9 cellular contexts compared by ENCODE assay signal in the genomic region with DNA sequence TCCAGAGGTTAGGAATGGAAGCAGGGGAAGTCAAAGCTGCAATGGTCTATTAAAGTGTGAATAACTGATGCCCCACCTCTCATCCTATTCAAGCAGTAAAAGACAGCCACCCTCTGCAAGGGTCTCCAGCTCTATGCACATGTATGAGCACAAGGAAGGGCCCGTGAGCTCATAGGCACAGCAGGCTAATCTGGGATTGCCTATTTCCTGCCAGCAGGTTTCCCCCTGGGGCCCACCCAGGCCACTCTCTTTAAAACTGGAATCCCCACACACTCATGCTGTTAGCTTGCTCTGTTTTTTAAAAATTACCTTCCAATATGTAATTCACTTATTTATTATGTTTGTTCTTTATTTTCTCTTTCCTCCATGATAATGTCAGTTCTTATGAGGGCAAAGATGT. TPM values are rescaled to one million over a fixed set of nuclear protein-coding genes. Genes with fewer than 3 reads are reported as not detected.
DNase-seq lines count a peak whose midpoint lies in the region; ATAC-seq and TF ChIP-seq lines count a peak whose summit lies in the region.
"Had no signal": no experiment of that assay in that cellular context is flagged by ENCODE, and none has a peak within 500 bp of the region (broad histone marks: within the 10 kb centered on the region; RNA-seq: fewer than 3 reads in every experiment).

No MANE protein-coding gene starts in this region.

- intact Hi-C loops in CD14-positive monocyte (cut with micrococcal nuclease): no loop called here
- intact Hi-C loops in naive thymus-derived CD4-positive, alpha-beta T cell (cut with micrococcal nuclease): no loop called here

- ATAC-seq in naive thymus-derived CD4-positive, alpha-beta T cell: no peak
- no peak for ATAC-seq in GM18519 (IDR thresholded peaks at IDR 0.05; ENCODE audit: low FRiP score, unreplicated experiment)
- ATAC-seq in GM18498 (IDR thresholded peaks at IDR 0.05; ENCODE audit: unreplicated experiment): no peak

- H3K27ac Mint-ChIP-seq in CD14-positive monocyte: no peak overlapping the region
- H3K27ac Mint-ChIP-seq in naive thymus-derived CD4-positive, alpha-beta T cell: no peak overlapping the region

- H3K9ac ChIP-seq in HUES64 (ENCODE audit: low read depth, low read length): peak overlapping the region; percentile 78

- H3K9me3 Mint-ChIP-seq in CD14-positive monocyte: peaks cover 0 to 3% (median 0%) of the 10 kb centered on the region in 7 donors
- H3K9me3 Mint-ChIP-seq in naive thymus-derived CD4-positive, alpha-beta T cell: peaks cover 0 to 2% (median 0%) of the 10 kb centered on the region in 11 donors

- H3K27me3 Mint-ChIP-seq in CD14-positive monocyte (ENCODE audit: low read depth in 3 of 3): peaks cover 8 to 19% (median 12%) of the 10 kb centered on the region in 3 donors
- peaks cover 40 to 63% (median 48%) of the 10 kb centered on the region in 5 donors for H3K27me3 Mint-ChIP-seq in naive thymus-derived CD4-positive, alpha-beta T cell

- WGBS in HUES64: 41% methylated on average over 1 of the region's 1 CpG

- CTCF ChIA-PET in naive thymus-derived CD4-positive, alpha-beta T cell (lab: Charles Lee): no interaction called here

- peak overlapping the region; percentile 80 to 99 for H3K4me3 Mint-ChIP-seq in CD14-positive monocyte
- H3K4me3 Mint-ChIP-seq in naive thymus-derived CD4-positive, alpha-beta T cell: peak overlapping the region in 9 of 10 donors; percentile 3 to 85 (median 80)

- no peak for TF ChIP-seq CTCF in CD14-positive monocyte (IDR thresholded peaks at IDR 0.05)
- no peak for TF ChIP-seq CTCF in cardiac fibroblast (IDR thresholded peaks at IDR 0.05; ENCODE audit: low read depth, low read length)

- POLR2A ChIA-PET in naive thymus-derived CD4-positive, alpha-beta T cell (lab: Charles Lee): no interaction called here

- no peaks in the 10 kb centered on the region for H3K36me3 ChIP-seq in HUES64 (ENCODE audit: insufficient read depth, low read length)
- H3K36me3 ChIP-seq in naive thymus-derived CD4-positive, alpha-beta T cell (ENCODE audit: control insufficient read depth in 2 of 3, insufficient read depth in 3 of 3, low read length in 3 of 3): no peaks in the 10 kb centered on the region
- H3K36me3 ChIP-seq: ascending aorta had no signal

- DNase-seq in CD14-positive monocyte (ENCODE audit: low spot score) (no peak), cardiac fibroblast (ENCODE audit: low read depth in 2 of 2) (peak; percentile 43 to 45), ACHN (no peak), HuH-7.5 (ENCODE audit: low spot score) (no peak)
- DNase-seq in naive thymus-derived CD4-positive, alpha-beta T cell: no peak

- no peaks in the 10 kb centered on the region for H3K9me3 ChIP-seq in HUES64 (ENCODE audit: insufficient read depth, low read depth, low read length)
- no peaks in the 10 kb centered on the region for H3K9me3 ChIP-seq in naive thymus-derived CD4-positive, alpha-beta T cell (ENCODE audit: control insufficient read depth in 2 of 3, low read length in 3 of 3)
- H3K9me3 ChIP-seq: ascending aorta had no signal

- no peaks in the 10 kb centered on the region for H3K36me3 Mint-ChIP-seq in CD14-positive monocyte
- no peaks in the 10 kb centered on the region for H3K36me3 Mint-ChIP-seq in naive thymus-derived CD4-positive, alpha-beta T cell

- peaks cover 43% of the 10 kb centered on the region for H3K4me1 ChIP-seq in HUES64 (ENCODE audit: insufficient read depth, low read length)
- no peaks in the 10 kb centered on the region for H3K4me1 ChIP-seq in naive thymus-derived CD4-positive, alpha-beta T cell (ENCODE audit: control insufficient read depth in 2 of 2, insufficient read depth in 2 of 2, low read length in 2 of 2)

- in situ Hi-C loops in ACHN (cut with HindIII; ENCODE audit: low pct_ligation_motif_present, low pct_unique_long_range_greater_than_20kb, low sequenced_read_pairs): no loop called here

- H3K27ac ChIP-seq in HUES64 (ENCODE audit: low read depth, low read length): peak overlapping the region; percentile 64
- no peak overlapping the region for H3K27ac ChIP-seq in naive thymus-derived CD4-positive, alpha-beta T cell (ENCODE audit: low read depth, low read length)

- H3K4me3 ChIP-seq in HUES64 (ENCODE audit: low read length) (peak overlapping the region; percentile 56), cardiac fibroblast (replicated peaks in 1 of 2; ENCODE audit: low read depth in 2 of 2, low read length in 2 of 2) (no peak overlapping the region)
- no peak overlapping the region for H3K4me3 ChIP-seq in naive thymus-derived CD4-positive, alpha-beta T cell (ENCODE audit: low read length)

- peaks cover 17% of the 10 kb centered on the region for H3K4me1 Mint-ChIP-seq in CD14-positive monocyte
- H3K4me1 Mint-ChIP-seq in naive thymus-derived CD4-positive, alpha-beta T cell: peaks cover 9 to 14% (median 12%) of the 10 kb centered on the region in 7 donors

- H3K27me3 ChIP-seq in HUES64 (ENCODE audit: insufficient read depth, low read length): no peaks in the 10 kb centered on the region
- H3K27me3 ChIP-seq in naive thymus-derived CD4-positive, alpha-beta T cell (ENCODE audit: control insufficient read depth in 2 of 2, insufficient read depth in 2 of 2, low read length in 2 of 2): no peaks in the 10 kb centered on the region
- H3K27me3 ChIP-seq: ascending aorta had no signal

RNA-seq across cellular contexts. Expression of a gene that starts 48.7 kb away (rescaled TPM):
- polyA plus RNA-seq in CD14-positive monocyte: under 1 TPM; 0.05 to 0.76 TPM
- not detected for polyA plus RNA-seq in HUES64 (2013, experiment 1 of 2)
- not detected for polyA plus RNA-seq in HUES64 (2013, experiment 2 of 2)
- 1 to 10 TPM in 1 of 5 experiments, under 1 TPM in 2, not detected in 2; 0.11 to 1.1 (median 0.19) TPM for total RNA-seq in naive thymus-derived CD4-positive, alpha-beta T cell
- polyA plus RNA-seq in naive thymus-derived CD4-positive, alpha-beta T cell: not detected

Comparison
In these comparisons a context has a peak if more than half of its experiments do, and no peak if none do; other contexts are left out.
1. DNase-seq: peak in cardiac fibroblast (2 of 2); none in CD14-positive monocyte (single experiment), naive thymus-derived CD4-positive, alpha-beta T cell (0 of 9), ACHN (single experiment) and HuH-7.5 (single experiment).